Comparison of ENCODE assay signal across 8 cellular contexts in the genomic region with DNA sequence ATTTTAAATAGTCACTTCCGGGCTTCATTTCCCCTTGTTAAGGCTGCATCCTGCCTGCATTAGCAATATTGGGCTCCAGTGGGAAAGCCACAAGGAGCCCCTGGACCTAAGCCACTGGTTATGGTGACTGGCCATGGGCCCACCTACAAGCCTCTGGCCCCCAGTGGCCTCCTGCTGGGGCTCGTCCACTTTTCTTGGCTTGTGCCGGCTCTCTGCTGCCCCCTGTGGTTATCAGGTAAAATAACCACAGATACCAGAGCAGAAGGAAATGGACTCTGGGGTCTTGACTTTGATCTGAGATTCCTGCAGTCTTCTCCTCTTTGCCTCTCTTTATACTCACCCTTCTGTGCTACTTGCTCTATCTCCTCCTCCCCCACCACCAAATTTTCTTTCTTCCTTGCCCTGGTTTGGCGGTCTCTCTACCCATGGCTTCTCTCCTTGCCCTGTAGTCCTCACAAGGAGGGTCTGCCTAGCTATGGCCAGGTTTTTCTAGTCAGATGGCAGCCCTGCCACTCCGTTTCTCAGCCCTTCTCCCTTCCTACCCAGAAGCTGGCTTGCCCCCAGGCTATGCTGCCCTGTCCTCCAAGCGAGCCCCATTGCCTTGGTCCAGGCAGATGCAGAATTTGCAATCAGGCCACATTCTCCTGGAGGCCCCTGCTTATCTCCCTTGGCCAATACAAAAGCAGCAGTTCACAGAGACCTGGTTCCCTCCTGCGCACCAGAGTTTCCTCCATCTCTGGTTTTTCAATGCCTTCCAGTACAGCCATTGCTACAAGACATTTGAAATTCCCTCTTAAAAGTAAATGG.
A peak's percentile ranks its signal among the peaks of the same experiment; 100 is the strongest.
DNase-seq lines count a peak whose midpoint lies in the region; ATAC-seq lines count a peak whose summit lies in the region.

No MANE protein-coding gene starts in this region.

- H3K9me3 Mint-ChIP-seq in dendritic cell treated with granulocyte-macrophage colony-stimulating factor and Interleukin-4, amounts not matched to agents 40 ng/mL and 50 ng/mL, for 4 days, result no peaks in the 10 kb centered on the region

- ATAC-seq in HG03097 (IDR thresholded peaks at IDR 0.05; ENCODE audit: low FRiP score, unreplicated experiment) (no peak), HG02623 (IDR thresholded peaks at IDR 0.05; ENCODE audit: unreplicated experiment) (no peak)

- H3K27ac Mint-ChIP-seq in dendritic cell treated with granulocyte-macrophage colony-stimulating factor and Interleukin-4, amounts not matched to agents 40 ng/mL and 50 ng/mL, for 4 days, result peak overlapping the region; percentile 50

- H3K36me3 Mint-ChIP-seq in dendritic cell treated with granulocyte-macrophage colony-stimulating factor and Interleukin-4, amounts not matched to agents 40 ng/mL and 50 ng/mL, for 4 days (ENCODE audit: low read depth), result peaks cover 25% of the 10 kb centered on the region

- intact Hi-C loops in dendritic cell treated with granulocyte-macrophage colony-stimulating factor and Interleukin-4, amounts not matched to agents 40 ng/mL and 50 ng/mL, for 4 days (cut with micrococcal nuclease), result loop anchor here (5.0 kb wide), 1 partner anchor 49 kb away; no protein-coding TSS in a partner anchor

- DNase-seq in AG20443 (ENCODE audit: low spot score) (peak; percentile 73), GM19238 (ENCODE audit: insufficient read length, low spot score) (peak; percentile 56), RPMI8226 (peak; percentile 11), midbrain (lab: John Stamatoyannopoulos, UW) (peak; percentile 23), DMS153 treated with DMSO at 0.1 percent for 48 hours (lab: John Stamatoyannopoulos, UW; ENCODE audit: unreplicated experiment) (no peak)

- H3K4me3 Mint-ChIP-seq in dendritic cell treated with granulocyte-macrophage colony-stimulating factor and Interleukin-4, amounts not matched to agents 40 ng/mL and 50 ng/mL, for 4 days, result no peak overlapping the region

- H3K27me3 Mint-ChIP-seq in dendritic cell treated with granulocyte-macrophage colony-stimulating factor and Interleukin-4, amounts not matched to agents 40 ng/mL and 50 ng/mL, for 4 days, result no peaks in the 10 kb centered on the region

- peaks cover 60% of the 10 kb centered on the region for H3K4me1 Mint-ChIP-seq in dendritic cell treated with granulocyte-macrophage colony-stimulating factor and Interleukin-4, amounts not matched to agents 40 ng/mL and 50 ng/mL, for 4 days (ENCODE audit: low read depth)
